Comparison of ENCODE assay signal across 14 cellular contexts in genomic region chr10:101878869-101879268, GRCh38.
"Had no signal": no experiment of that assay in that cellular context is flagged by ENCODE, and none has a peak within 500 bp of the region (broad histone marks: within the 10 kb centered on the region; RNA-seq: fewer than 3 reads in every experiment).

No MANE protein-coding gene starts in this region.

- H3K4me3 Mint-ChIP-seq: activated CD4-positive, alpha-beta T cell treated with anti-CD3 and anti-CD28 coated beads for 36 hours; activated CD8-positive, alpha-beta T cell treated with anti-CD3 and anti-CD28 coated beads for 36 hours; stimulated activated effector memory CD8-positive, alpha-beta T cell treated with anti-CD3 and anti-CD28 coated beads, Interleukin-12 subunit alpha, Interleukin-12 subunit beta, amount 100 ng/mL, for 72 hours had no signal

- H3K27me3 Mint-ChIP-seq: activated CD4-positive, alpha-beta T cell treated with anti-CD3 and anti-CD28 coated beads for 36 hours; activated CD8-positive, alpha-beta T cell treated with anti-CD3 and anti-CD28 coated beads for 36 hours had no signal

- H3K27ac ChIP-seq: cardiac muscle cell, foreskin keratinocyte, left lung, vagina, VCaP had no signal

- ATAC-seq: activated CD4-positive, alpha-beta T cell treated with anti-CD3 and anti-CD28 coated beads for 36 hours; activated CD8-positive, alpha-beta T cell treated with anti-CD3 and anti-CD28 coated beads for 36 hours; foreskin keratinocyte; left lung; stimulated activated effector memory CD8-positive, alpha-beta T cell treated with anti-CD3 and anti-CD28 coated beads, Interleukin-12 subunit alpha, Interleukin-12 subunit beta, amount 100 ng/mL, for 72 hours had no signal

- H3K27me3 ChIP-seq: cardiac muscle cell, foreskin keratinocyte, left lung, right atrium auricular region, tibial nerve, vagina had no signal

- H3K4me1 ChIP-seq: foreskin keratinocyte, left lung, vagina had no signal

- H3K36me3 Mint-ChIP-seq: stimulated activated effector memory CD8-positive, alpha-beta T cell treated with anti-CD3 and anti-CD28 coated beads, Interleukin-12 subunit alpha, Interleukin-12 subunit beta, amount 100 ng/mL, for 72 hours had no signal

- H3K9me3 ChIP-seq: left lung, right atrium auricular region, tibial nerve, vagina had no signal

- H3K36me3 ChIP-seq: cardiac muscle cell, right atrium auricular region, vagina had no signal

- H3K27ac Mint-ChIP-seq: activated CD4-positive, alpha-beta T cell treated with anti-CD3 and anti-CD28 coated beads for 36 hours; activated CD8-positive, alpha-beta T cell treated with anti-CD3 and anti-CD28 coated beads for 36 hours had no signal

- H3K4me3 ChIP-seq: cardiac muscle cell, left lung, right atrium auricular region, tibial nerve, vagina had no signal

- DNase-seq: activated CD4-positive, alpha-beta T cell treated with anti-CD3 and anti-CD28 coated beads for 36 hours; activated CD8-positive, alpha-beta memory T cell treated with anti-CD3 and anti-CD28 coated beads, Interleukin-2, amount 50 U/mL, for 4 hours; activated CD8-positive, alpha-beta T cell treated with anti-CD3 and anti-CD28 coated beads for 36 hours; aorta; foreskin keratinocyte; head of caudate nucleus; left lung; small intestine had no signal

- H3K9me3 Mint-ChIP-seq: activated CD8-positive, alpha-beta T cell treated with anti-CD3 and anti-CD28 coated beads for 36 hours; stimulated activated effector memory CD8-positive, alpha-beta T cell treated with anti-CD3 and anti-CD28 coated beads, Interleukin-12 subunit alpha, Interleukin-12 subunit beta, amount 100 ng/mL, for 72 hours had no signal
